In genomic region chr20:41047279-41047974, GRCh38 we compare ENCODE assay signal across 8 cellular contexts. TPM values are rescaled to one million over a fixed set of nuclear protein-coding genes. Genes with fewer than 3 reads are reported as not detected.
DNase-seq lines count a peak whose midpoint lies in the region; ATAC-seq and TF ChIP-seq lines count a peak whose summit lies in the region.

No MANE protein-coding gene starts in this region.

- no peak for ATAC-seq in Right ventricle myocardium inferior
- ATAC-seq in lung (ENCODE audit: insufficient read depth, low FRiP score), result no peak
- peak; percentile 7 for ATAC-seq in aorta (ENCODE audit: low FRiP score)
- ATAC-seq in HG03460 (IDR thresholded peaks at IDR 0.05; ENCODE audit: unreplicated experiment), result no peak

- peaks cover 100% of the 10 kb centered on the region for H3K4me1 ChIP-seq in left ventricle myocardium inferior
- peaks cover 10 to 63% of the 10 kb centered on the region in 2 donors for H3K4me1 ChIP-seq in lung (ENCODE audit: control insufficient read depth in 2 of 2, insufficient read depth in 2 of 2, low read length in 2 of 2)
- H3K4me1 ChIP-seq in aorta (ENCODE audit: control insufficient read depth in 1 of 2, insufficient read depth in 2 of 2, low read length in 2 of 2), result peaks cover 4 to 19% of the 10 kb centered on the region in 2 donors

- CTCF ChIA-PET in activated CD4-positive, alpha-beta memory T cell treated with anti-CD3 and anti-CD28 coated beads, Interleukin-2, amount 10 ng/mL, durations not matched to agents 7 days and 5 days (lab: Charles Lee), result interaction anchor here (1.0 to 6.8 kb wide), 4 partner anchors 10 to 88 kb away, joined by 3 to 36 read pairs (median 4); no protein-coding TSS in a partner anchor

- H3K9me3 ChIP-seq in left ventricle myocardium inferior (replicated peaks) (no peaks in the 10 kb centered on the region), lung (ENCODE audit: control insufficient read depth in 2 of 2, insufficient read depth in 1 of 2, low read length in 1 of 2) (no peaks in the 10 kb centered on the region), aorta (ENCODE audit: control insufficient read depth, low read length) (no peaks in the 10 kb centered on the region)

- peak overlapping the region; percentile 95 for H3K27ac Mint-ChIP-seq in activated CD4-positive, alpha-beta memory T cell treated with anti-CD3 and anti-CD28 coated beads, Interleukin-2, amount 10 ng/mL, durations not matched to agents 7 days and 5 days

- H3K4me1 Mint-ChIP-seq in activated CD4-positive, alpha-beta memory T cell treated with anti-CD3 and anti-CD28 coated beads, Interleukin-2, amount 10 ng/mL, durations not matched to agents 7 days and 5 days, result peaks cover 90% of the 10 kb centered on the region

- intact Hi-C loops in left ventricle myocardium inferior (cut with micrococcal nuclease) (no loop called here), Right ventricle myocardium inferior (cut with DNase I) (no loop called here), aorta (cut with DNase I) (no loop called here)

- peaks cover 50% of the 10 kb centered on the region for H3K36me3 Mint-ChIP-seq in activated CD4-positive, alpha-beta memory T cell treated with anti-CD3 and anti-CD28 coated beads, Interleukin-2, amount 10 ng/mL, durations not matched to agents 7 days and 5 days (ENCODE audit: low read depth)

- H3K27me3 ChIP-seq in left ventricle myocardium inferior (ENCODE audit: low read depth) (no peaks in the 10 kb centered on the region), lung (ENCODE audit: control insufficient read depth, insufficient read depth) (no peaks in the 10 kb centered on the region), aorta (ENCODE audit: control insufficient read depth in 1 of 2, insufficient read depth in 2 of 2, low read length in 1 of 2) (no peaks in the 10 kb centered on the region)

- H3K4me3 ChIP-seq in left ventricle myocardium inferior, result peak overlapping the region; percentile 53
- no peak overlapping the region for H3K4me3 ChIP-seq in lung
- no peak overlapping the region for H3K4me3 ChIP-seq in aorta (ENCODE audit: low read length in 2 of 2)

- POLR2A ChIA-PET in activated CD4-positive, alpha-beta memory T cell treated with anti-CD3 and anti-CD28 coated beads, Interleukin-2, amount 10 ng/mL, durations not matched to agents 7 days and 5 days (lab: Charles Lee), result interaction anchor here (0.6 to 3.0 kb wide), 11 partner anchors 14 to 56 kb away, joined by 3 to 15 read pairs (median 4); partner anchors contain the start of gene TOP1

- H3K4me3 Mint-ChIP-seq in activated CD4-positive, alpha-beta memory T cell treated with anti-CD3 and anti-CD28 coated beads, Interleukin-2, amount 10 ng/mL, durations not matched to agents 7 days and 5 days, result peak overlapping the region; percentile 75

- WGBS in lung, 2 donors, result 47 to 50% methylated on average over 5 of the region's 5 CpGs
- WGBS in aorta, 2 donors, result 43 to 51% methylated on average over 5 of the region's 5 CpGs

- H3K27ac ChIP-seq in left ventricle myocardium inferior (replicated peaks), result peak overlapping the region; percentile 34
- H3K27ac ChIP-seq in lung (ENCODE audit: low read depth in 1 of 2, low read length in 1 of 2), result peak overlapping the region; percentile 12 to 42
- no peak overlapping the region for H3K27ac ChIP-seq in aorta (ENCODE audit: low read depth in 1 of 2, low read length in 2 of 2)

- TF ChIP-seq CTCF in left ventricle myocardium inferior (IDR thresholded peaks at IDR 0.05; ENCODE audit: borderline replicate concordance) (no peak), lung (IDR thresholded peaks at IDR 0.05; ENCODE audit: control extremely low read depth, extremely low read depth) (no peak)

- no peak for DNase-seq in left ventricle myocardium inferior
- no peak for DNase-seq in Right ventricle myocardium inferior (ENCODE audit: missing footprints)
- DNase-seq in activated CD4-positive, alpha-beta memory T cell treated with anti-CD3 and anti-CD28 coated beads, Interleukin-2, amount 10 ng/mL, durations not matched to agents 7 days and 5 days, result no peak
- DNase-seq in lung (ENCODE audit: low spot score), result no peak
- DNase-seq in aorta, result no peak
- DNase-seq in GM19240 (ENCODE audit: insufficient read length, low spot score), result no peak
- no peak for DNase-seq in T-helper 9 cell

- H3K9me3 Mint-ChIP-seq in activated CD4-positive, alpha-beta memory T cell treated with anti-CD3 and anti-CD28 coated beads, Interleukin-2, amount 10 ng/mL, durations not matched to agents 7 days and 5 days, result no peaks in the 10 kb centered on the region

- no peaks in the 10 kb centered on the region for H3K36me3 ChIP-seq in left ventricle myocardium inferior
- H3K36me3 ChIP-seq in lung (ENCODE audit: control insufficient read depth in 2 of 2, insufficient read depth in 2 of 2, low read length in 2 of 2), result no peaks in the 10 kb centered on the region
- no peaks in the 10 kb centered on the region for H3K36me3 ChIP-seq in aorta (ENCODE audit: control insufficient read depth in 1 of 2, insufficient read depth in 2 of 2, low read length in 1 of 2)

- H3K27me3 Mint-ChIP-seq in activated CD4-positive, alpha-beta memory T cell treated with anti-CD3 and anti-CD28 coated beads, Interleukin-2, amount 10 ng/mL, durations not matched to agents 7 days and 5 days, result no peaks in the 10 kb centered on the region

RNA-seq across cellular contexts. Expression of gene TOP1, which starts 18.8 kb away (rescaled TPM):
- total RNA-seq in left ventricle myocardium inferior, result 23.9 TPM
- total RNA-seq in Right ventricle myocardium inferior, result 23.9 TPM
- total RNA-seq in activated CD4-positive, alpha-beta memory T cell treated with anti-CD3 and anti-CD28 coated beads, Interleukin-2, amount 10 ng/mL, durations not matched to agents 7 days and 5 days, result 10 to 100 TPM; 67.5 to 68.0 TPM
- 10 to 100 TPM; 52.7 to 62.7 TPM for total RNA-seq in lung
- 10 to 100 TPM; 39.7 to 50.6 TPM for polyA plus RNA-seq in lung
- total RNA-seq in aorta, result 10 to 100 TPM; 30.1 to 32.4 TPM
- polyA plus RNA-seq in aorta, result 10 to 100 TPM; 15.6 to 18.2 TPM

Comparison
In these comparisons a context has a peak if more than half of its experiments do, and no peak if none do; other contexts are left out.
1. H3K27ac ChIP-seq: peak in left ventricle myocardium inferior (single experiment) and lung (2 of 2); none in aorta (0 of 2).